In the genomic region with DNA sequence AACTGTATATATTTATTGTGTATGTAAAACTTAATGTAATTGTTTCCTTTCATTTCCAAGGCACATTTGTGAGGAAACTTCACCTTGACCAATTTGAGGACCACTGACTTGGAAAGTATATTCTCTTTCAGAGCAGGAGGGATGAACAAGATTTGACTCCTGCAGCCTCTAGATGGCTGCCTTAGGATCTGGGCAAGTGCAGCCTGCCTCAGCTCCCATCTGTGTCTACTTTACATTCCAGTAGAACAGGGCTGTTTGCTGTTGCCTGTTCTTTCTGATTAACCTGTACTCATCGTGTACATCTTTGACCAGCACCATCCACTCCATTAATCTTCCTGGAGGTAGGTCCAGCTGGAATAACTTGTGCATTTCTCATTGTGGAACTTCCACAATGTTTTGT, we compare ENCODE assay signal across 34 cellular contexts.
"Had no signal": no experiment of that assay in that cellular context is flagged by ENCODE, and none has a peak within 500 bp of the region (broad histone marks: within the 10 kb centered on the region; RNA-seq: fewer than 3 reads in every experiment).

No MANE protein-coding gene starts in this region.

- H3K4me1 ChIP-seq: ascending aorta, SJCRH30 had no signal

- H3K27me3 ChIP-seq: ascending aorta, cardiac muscle cell, MG63, SJCRH30 had no signal

- H3K27ac ChIP-seq: ascending aorta, cardiac muscle cell, SJCRH30, SK-N-MC had no signal

- DNase-seq: activated B cell treated with CpG ODN at 0.5 μM for 24 hours; activated CD4-positive, alpha-beta memory T cell treated with anti-CD3 and anti-CD28 coated beads, Interleukin-2, amount 10 ng/mL, durations not matched to agents 7 days and 5 days; activated CD4-positive, alpha-beta T cell treated with anti-CD3 and anti-CD28 coated beads for 4 hours; activated CD4-positive, alpha-beta T cell treated with anti-CD3 and anti-CD28 coated beads, Interleukin-2, amount 50 U/mL, for 1 hour; activated CD4-positive, CD25-positive, alpha-beta regulatory T cell treated with anti-CD3 and anti-CD28 coated beads, Interleukin-2, amount 50 U/mL, for 72 hours; activated CD8-positive, alpha-beta memory T cell treated with anti-CD3 and anti-CD28 coated beads for 24 hours; activated CD8-positive, alpha-beta memory T cell treated with anti-CD3 and anti-CD28 coated beads, Interleukin-2, amount 10 ng/mL, durations not matched to agents 7 days and 5 days; activated CD8-positive, alpha-beta memory T cell treated with anti-CD3 and anti-CD28 coated beads, Interleukin-2, amount 50 U/mL, for 48 hours; activated effector memory CD4-positive, alpha-beta T cell treated with anti-CD3 and anti-CD28 coated beads, Interleukin-2, amount 50 U/mL, for 16 hours; activated naive CD4-positive, alpha-beta T cell; activated naive CD4-positive, alpha-beta T cell treated with anti-CD3 and anti-CD28 coated beads, Interleukin-2, amount 50 U/mL, for 16 hours; activated naive CD8-positive, alpha-beta T cell treated with anti-CD3 and anti-CD28 coated beads for 36 hours; activated T-cell treated with anti-CD3 and anti-CD28 coated beads, Interleukin-2, amount 50 U/mL, for 48 hours; amygdala; Karpas-422; KBM-7; MG63; NCI-H1048; NCI-H1105 treated with DMSO at 0.1 percent for 48 hours; NCI-H1436; NCI-H1694; NCI-H1930; NCI-H2081 treated with DMSO at 0.1 percent for 48 hours; NCI-H2171; NCI-H510A; NCI-H526 treated with DMSO at 0.1 percent for 48 hours; NCI-H774; SHP77; SJCRH30; T-cell; T-helper 17 cell had no signal

- H3K36me3 ChIP-seq: ascending aorta, cardiac muscle cell, MG63, SJCRH30 had no signal

- H3K9me3 ChIP-seq: ascending aorta, SJCRH30 had no signal

- H3K4me3 ChIP-seq: ascending aorta, cardiac muscle cell, MG63, SJCRH30, SK-N-MC had no signal
